In the genomic region with DNA sequence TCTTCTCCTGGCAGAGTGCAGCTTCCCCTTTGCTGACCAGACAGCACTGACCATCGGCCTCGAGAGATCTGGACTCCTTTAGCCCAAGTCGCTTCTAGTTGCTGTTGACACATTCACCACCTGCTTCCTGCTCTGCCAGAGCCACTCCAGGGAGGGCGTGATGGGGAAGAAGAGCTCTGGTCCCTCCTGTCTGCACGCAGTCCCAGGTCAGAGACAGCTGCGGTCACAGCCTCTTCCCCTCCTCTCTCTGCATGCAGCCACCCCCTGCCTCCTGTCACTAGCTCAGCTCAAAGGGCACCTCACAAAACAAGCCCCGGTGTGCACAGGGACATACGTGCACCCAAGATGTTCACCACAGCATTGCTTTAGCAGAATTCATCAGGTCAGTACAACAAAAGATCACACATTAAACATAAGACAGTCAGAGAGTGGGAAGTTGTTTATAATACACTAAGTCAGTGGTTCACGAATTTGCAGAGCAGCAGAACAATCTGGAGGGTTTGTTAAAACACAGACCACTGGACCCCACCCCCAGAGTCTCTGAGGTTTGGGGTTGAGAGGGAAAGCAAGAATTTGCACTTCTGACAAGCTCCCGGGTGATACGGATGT, we compare ENCODE assay signal across 8 cellular contexts.
A peak's percentile ranks its signal among the peaks of the same experiment; 100 is the strongest.
DNase-seq lines count a peak whose midpoint lies in the region; ATAC-seq and TF ChIP-seq lines count a peak whose summit lies in the region.

No MANE protein-coding gene starts in this region.

- no peaks in the 10 kb centered on the region for H3K27me3 ChIP-seq in BE2C

- TF ChIP-seq CTCF in BE2C (IDR thresholded peaks at IDR 0.05; ENCODE audit: low read depth, low read length): no peak

- H3K4me1 ChIP-seq in BE2C: no peaks in the 10 kb centered on the region

- no peaks in the 10 kb centered on the region for H3K9me3 ChIP-seq in BE2C

- no peak overlapping the region for H3K4me3 ChIP-seq in BE2C (ENCODE audit: low read depth, low read length)

- DNase-seq in BE2C: peak; percentile 50
- peak; percentile 55 for DNase-seq in RPMI8226
- DNase-seq in globus pallidus (ENCODE audit: low spot score): peak; percentile 61

- H3K36me3 ChIP-seq in BE2C: no peaks in the 10 kb centered on the region

- peak; percentile 25 for ATAC-seq in HG02798 (IDR thresholded peaks at IDR 0.05; ENCODE audit: poor library complexity, unreplicated experiment)
- no peak for ATAC-seq in GM19395 (IDR thresholded peaks at IDR 0.05; ENCODE audit: unreplicated experiment)
- no peak for ATAC-seq in HG03139 (IDR thresholded peaks at IDR 0.05; ENCODE audit: unreplicated experiment)
- ATAC-seq in GM19455 (IDR thresholded peaks at IDR 0.05; ENCODE audit: unreplicated experiment): no peak
- ATAC-seq in HG03439 (IDR thresholded peaks at IDR 0.05; ENCODE audit: unreplicated experiment): no peak
